22 cellular contexts compared by ENCODE assay signal in genomic region chr12:83537428-83538053, GRCh38.
DNase-seq lines count a peak whose midpoint lies in the region; ATAC-seq and TF ChIP-seq lines count a peak whose summit lies in the region.
"Had no signal": no experiment of that assay in that cellular context is flagged by ENCODE, and none has a peak within 500 bp of the region (broad histone marks: within the 10 kb centered on the region; RNA-seq: fewer than 3 reads in every experiment).

No MANE protein-coding gene starts in this region.

- H3K9ac ChIP-seq in GM23248 (no peak overlapping the region), endodermal cell (ENCODE audit: extremely low read depth, low read length, poor library complexity, severe bottlenecking) (no peak overlapping the region), neuronal stem cell (ENCODE audit: low read depth, low read length, poor library complexity) (no peak overlapping the region)

- no peaks in the 10 kb centered on the region for H3K9me2 ChIP-seq in GM23248 (ENCODE audit: insufficient read depth)

- H2AK5ac ChIP-seq in neuronal stem cell (ENCODE audit: low read depth, low read length): no peak overlapping the region

- 62 to 71% methylated on average over 4 of the region's 4 CpGs for WGBS in GM23248 (ENCODE audit: low coverage in 1 of 2, low lambda C conversion rate in 2 of 2, missing lambda C conversion rate in 2 of 2), 2 experiments
- 91 to 93% methylated on average over 3 to 4 of the region's 4 CpGs for WGBS in endodermal cell (ENCODE audit: insufficient coverage in 1 of 2, insufficient read length in 1 of 2), 2 experiments
- no CpG with 5 or more reads among the region's 4 CpGs for WGBS in neuronal stem cell (ENCODE audit: extremely low coverage in 2 of 2, insufficient read length in 2 of 2, insufficient replicate concordance in 1 of 2), 2 donors

- H3K27me3 ChIP-seq in GM23248 (replicated peaks; ENCODE audit: insufficient read depth): no peaks in the 10 kb centered on the region
- H3K27me3 ChIP-seq in endodermal cell (ENCODE audit: control insufficient read depth, insufficient read depth, low read length, poor library complexity, severe bottlenecking): no peaks in the 10 kb centered on the region
- H3K27me3 ChIP-seq in neuronal stem cell (ENCODE audit: control insufficient read depth in 3 of 3, insufficient read depth in 3 of 3, low read depth in 1 of 3, low read length in 3 of 3): no peaks in the 10 kb centered on the region
- H3K27me3 ChIP-seq in CD4-positive, alpha-beta T cell (ENCODE audit: control insufficient read depth, insufficient read depth, low read length): no peaks in the 10 kb centered on the region

- H3K4me3 Mint-ChIP-seq in endodermal cell: no peak overlapping the region
- no peak overlapping the region for H3K4me3 Mint-ChIP-seq in CD4-positive, alpha-beta T cell
- H3K4me3 Mint-ChIP-seq: HFFc6 had no signal

- H3K79me2 ChIP-seq in GM23248 (ENCODE audit: insufficient read depth): no peaks in the 10 kb centered on the region

- H3K4me1 ChIP-seq in GM23248 (ENCODE audit: insufficient read depth) (no peaks in the 10 kb centered on the region), endodermal cell (ENCODE audit: control insufficient read depth, insufficient read depth, low read length) (no peaks in the 10 kb centered on the region), neuronal stem cell (ENCODE audit: control insufficient read depth in 2 of 2, insufficient read depth in 1 of 2, low read depth in 1 of 2, low read length in 2 of 2) (no peaks in the 10 kb centered on the region)

- in situ Hi-C loops in GM23248 (cut with MboI): no loop called here

- TF ChIP-seq CTCF in endodermal cell (conservative IDR thresholded peaks at IDR 0.05) (no peak), foreskin fibroblast (IDR thresholded peaks at IDR 0.05; ENCODE audit: low read depth, low read length) (no peak)
- TF ChIP-seq CTCF in CD4-positive, alpha-beta T cell (IDR thresholded peaks at IDR 0.05): no peak

- H3K36me3 ChIP-seq in GM23248 (ENCODE audit: low read depth) (no peaks in the 10 kb centered on the region), endodermal cell (ENCODE audit: control insufficient read depth, insufficient read depth, low read length) (no peaks in the 10 kb centered on the region), neuronal stem cell (replicated peaks in 1 of 2; ENCODE audit: control insufficient read depth in 2 of 2, insufficient read depth in 2 of 2, low read length in 2 of 2) (no peaks in the 10 kb centered on the region)

- no peaks in the 10 kb centered on the region for H3K36me3 Mint-ChIP-seq in endodermal cell (ENCODE audit: low read depth)
- H3K36me3 Mint-ChIP-seq in CD4-positive, alpha-beta T cell (ENCODE audit: low read depth): no peaks in the 10 kb centered on the region

- H3K27me3 Mint-ChIP-seq in endodermal cell (ENCODE audit: insufficient read depth): no peaks in the 10 kb centered on the region
- H3K27me3 Mint-ChIP-seq in CD4-positive, alpha-beta T cell: no peaks in the 10 kb centered on the region

- no peaks in the 10 kb centered on the region for H3F3A ChIP-seq in GM23248 (ENCODE audit: insufficient read depth)

- no peak overlapping the region for H3K23ac ChIP-seq in neuronal stem cell (ENCODE audit: low read depth, low read length, poor library complexity)

- H3K9me3 ChIP-seq in GM23248 (ENCODE audit: low read depth): no peaks in the 10 kb centered on the region
- H3K9me3 ChIP-seq in endodermal cell (ENCODE audit: control insufficient read depth, low read length): no peaks in the 10 kb centered on the region
- peaks cover 0 to 8% of the 10 kb centered on the region in 2 donors for H3K9me3 ChIP-seq in neuronal stem cell (replicated peaks in 1 of 2; ENCODE audit: control insufficient read depth in 2 of 2, insufficient read depth in 1 of 2, low read depth in 1 of 2, low read length in 2 of 2)
- H3K9me3 ChIP-seq in CD4-positive, alpha-beta T cell (ENCODE audit: control insufficient read depth, low read length): no peaks in the 10 kb centered on the region

- H2BK5ac ChIP-seq in neuronal stem cell (ENCODE audit: low read length): no peak overlapping the region

- intact Hi-C loops in CD4-positive, alpha-beta T cell (cut with DNase I, micrococcal nuclease): no loop called here

- H3K4me2 ChIP-seq in GM23248 (ENCODE audit: unreplicated experiment) (no peak overlapping the region), neuronal stem cell (ENCODE audit: insufficient read depth, low read length, poor library complexity, severe bottlenecking) (no peak overlapping the region)
- H3K4me2 ChIP-seq: PC-9 had no signal

- H3K4me1 Mint-ChIP-seq in endodermal cell: peaks cover 6% of the 10 kb centered on the region
- H3K4me1 Mint-ChIP-seq in CD4-positive, alpha-beta T cell (ENCODE audit: low read depth): no peaks in the 10 kb centered on the region

- H3K27ac ChIP-seq in GM23248 (no peak overlapping the region), endodermal cell (ENCODE audit: low read depth, low read length) (no peak overlapping the region), neuronal stem cell (replicated peaks; ENCODE audit: low read length) (no peak overlapping the region)
- H3K27ac ChIP-seq in CD4-positive, alpha-beta T cell (ENCODE audit: low read depth, low read length): no peak overlapping the region
- H3K27ac ChIP-seq: C4-2B, PC-9, SK-N-MC had no signal

- H3K4me3 ChIP-seq in GM23248: no peak overlapping the region
- no peak overlapping the region for H3K4me3 ChIP-seq in endodermal cell (ENCODE audit: low read length)
- H3K4me3 ChIP-seq in neuronal stem cell (ENCODE audit: low read length in 2 of 2): no peak overlapping the region
- no peak overlapping the region for H3K4me3 ChIP-seq in foreskin fibroblast (ENCODE audit: low read depth in 1 of 2, low read length in 2 of 2)
- H3K4me3 ChIP-seq: PC-9, SK-N-MC had no signal

- no peaks in the 10 kb centered on the region for H3K9me3 Mint-ChIP-seq in endodermal cell
- no peaks in the 10 kb centered on the region for H3K9me3 Mint-ChIP-seq in CD4-positive, alpha-beta T cell

- H3K4ac ChIP-seq in neuronal stem cell (ENCODE audit: low read length): no peak overlapping the region

- no peaks in the 10 kb centered on the region for H4K20me1 ChIP-seq in GM23248 (ENCODE audit: insufficient read depth)

- no peaks in the 10 kb centered on the region for H3K79me1 ChIP-seq in neuronal stem cell (ENCODE audit: low read depth, low read length)

- no peak overlapping the region for H2BK120ac ChIP-seq in neuronal stem cell (ENCODE audit: low read depth, low read length)

- no peak overlapping the region for H2BK12ac ChIP-seq in neuronal stem cell (ENCODE audit: low read length)

- H4K91ac ChIP-seq in neuronal stem cell (ENCODE audit: low read depth, low read length, poor library complexity): no peak overlapping the region

- no peak for ATAC-seq in CD4-positive, alpha-beta T cell (ENCODE audit: poor library complexity)

- H2AFZ ChIP-seq in GM23248 (no peak overlapping the region), neuronal stem cell (ENCODE audit: low read length) (peak overlapping the region; percentile 19)
- H2AFZ ChIP-seq: PC-9 had no signal

- no peak overlapping the region for H3K27ac Mint-ChIP-seq in endodermal cell
- H3K27ac Mint-ChIP-seq in CD4-positive, alpha-beta T cell: no peak overlapping the region
- H3K27ac Mint-ChIP-seq: HFFc6 had no signal

- POLR2A ChIA-PET in CD4-positive, alpha-beta T cell (lab: Charles Lee): no interaction called here

- no peak overlapping the region for H2BK15ac ChIP-seq in neuronal stem cell (ENCODE audit: low read length)

- CTCF ChIA-PET in CD4-positive, alpha-beta T cell (lab: Charles Lee): no interaction called here

- no peak overlapping the region for H3K18ac ChIP-seq in neuronal stem cell (ENCODE audit: low read length)

- H3K14ac ChIP-seq in neuronal stem cell (ENCODE audit: low read length): no peak overlapping the region

- DNase-seq in GM23248 (peak; percentile 9), NCI-H226 (peak; percentile 27), endodermal cell (peak; percentile 44), neuronal stem cell (ENCODE audit: low spot score) (no peak), pons (ENCODE audit: low spot score) (no peak), foreskin fibroblast (no peak), NCI-H1694 treated with DMSO at 0.1 percent for 48 hours (lab: John Stamatoyannopoulos, UW) (no peak)
- no peak for DNase-seq in CD4-positive, alpha-beta T cell
- DNase-seq: ACHN, GDM1, HFFc6, KBM-7, MV-4-11, NCI-H187, NCI-H2107, NCI-H2227 treated with DMSO at 0.1 percent for 48 hours, NCI-H748 treated with DMSO at 0.1 percent for 48 hours, PC-9, RPMI8226, SHP77 had no signal

- H4K8ac ChIP-seq in neuronal stem cell (ENCODE audit: low read depth, low read length): no peak overlapping the region

Comparison
In these comparisons a context has a peak if more than half of its experiments do, and no peak if none do; other contexts are left out.
1. DNase-seq: peak in GM23248 (single experiment), NCI-H226 (single experiment) and endodermal cell (single experiment); none in neuronal stem cell (single experiment), pons (single experiment), foreskin fibroblast (0 of 2), CD4-positive, alpha-beta T cell (0 of 10) and NCI-H1694 treated with DMSO at 0.1 percent for 48 hours (single experiment).